In genomic region chr9:14447103-14447502, GRCh38 we compare ENCODE assay signal across 27 cellular contexts.
"Had no signal": no experiment of that assay in that cellular context is flagged by ENCODE, and none has a peak within 500 bp of the region (broad histone marks: within the 10 kb centered on the region; RNA-seq: fewer than 3 reads in every experiment).

No MANE protein-coding gene starts in this region.

- H3K4me1 ChIP-seq: stomach, suprapubic skin, testis, thyroid gland, tibial artery, tibial nerve, transverse colon, upper lobe of left lung, upper lobe of right lung, uterus, vagina had no signal

- H3K27ac ChIP-seq: stomach, suprapubic skin, testis, thoracic aorta, thyroid gland, tibial artery, tibial nerve, transverse colon, upper lobe of left lung, upper lobe of right lung, uterus, vagina had no signal

- H3K4me3 ChIP-seq: stomach, suprapubic skin, testis, thoracic aorta, thyroid gland, tibial artery, tibial nerve, transverse colon, upper lobe of left lung, upper lobe of right lung, uterus, vagina had no signal

- H3K36me3 ChIP-seq: stomach, suprapubic skin, thoracic aorta, thyroid gland, tibial artery, tibial nerve, transverse colon, upper lobe of left lung, upper lobe of right lung, uterus, vagina had no signal

- FAIRE-seq: urothelium cell line had no signal

- DNase-seq: stimulated activated CD4-positive, alpha-beta T cell treated with anti-CD3 and anti-CD28 coated beads, Interleukin-2, amount 100 ng/mL, for 48 hours; stimulated activated CD4-positive, alpha-beta T cell treated with anti-CD3 and anti-CD28 coated beads, Interleukin-4, amount 100 ng/mL, for 1 hour; stimulated activated CD4-positive, alpha-beta T cell treated with anti-CD3 and anti-CD28 coated beads, Interleukin-4, amount 100 ng/mL, for 24 hours; stimulated activated CD4-positive, alpha-beta T cell treated with anti-CD3 and anti-CD28 coated beads, Interleukin-4, amount 100 ng/mL, for 4 hours; stimulated activated CD8-positive, alpha-beta memory T cell treated with anti-CD3 and anti-CD28 coated beads, Interleukin-4, amount 100 ng/mL, for 48 hours; stimulated activated naive B cell treated with anti-CD40 and anti-IgM and Interleukin-4, amounts not matched to agents 10 μg/mL and 1 μg/mL and 100 μg/mL, for 72 hours; stimulated activated naive CD4-positive, alpha-beta T cell; stimulated activated naive CD4-positive, alpha-beta T cell treated with Interleukin-2 at 50 U/mL for 16 hours; stimulated activated naive CD8-positive, alpha-beta T cell treated with anti-CD3 and anti-CD28 coated beads, Interleukin-15, amount 100 ng/mL, for 72 hours; stimulated activated naive CD8-positive, alpha-beta T cell treated with anti-CD3 and anti-CD28 coated beads, Interleukin-15, Interleukin-2, amounts not matched to agents 100 U/mL and 50 U/mL, for 24 hours; stomach; substantia nigra; testis; thyroid gland; tibial artery; transverse colon; trophoblast cell; upper lobe of left lung; upper lobe of right lung; uterus had no signal

- H3K9me3 ChIP-seq: suprapubic skin, testis, thyroid gland, upper lobe of right lung, uterus, vagina had no signal

- ATAC-seq: stimulated activated effector memory CD8-positive, alpha-beta T cell treated with anti-CD3 and anti-CD28 coated beads, Interleukin-12 subunit alpha, Interleukin-12 subunit beta, amount 100 ng/mL, for 72 hours; stimulated activated memory B cell treated with anti-CD40 and anti-IgM and Interleukin-4, amounts not matched to agents 10 μg/mL and 1 μg/mL and 100 μg/mL, for 72 hours; stimulated activated naive B cell treated with anti-CD40 and anti-IgM and Interleukin-4, amounts not matched to agents 10 μg/mL and 1 μg/mL and 100 μg/mL, for 72 hours; stimulated activated naive CD8-positive, alpha-beta T cell treated with anti-CD3 and anti-CD28 coated beads, Interleukin-15, amount 100 ng/mL, for 72 hours; stimulated activated naive CD8-positive, alpha-beta T cell treated with anti-CD3 and anti-CD28 coated beads, Interleukin-15, Interleukin-2, amounts not matched to agents 100 U/mL and 50 U/mL, for 24 hours; upper lobe of right lung had no signal

- H3K27me3 ChIP-seq: stomach, suprapubic skin, testis, thyroid gland, tibial artery, tibial nerve, transverse colon, upper lobe of left lung, upper lobe of right lung, uterus, vagina had no signal
